8 cellular contexts compared by ENCODE assay signal in the genomic region with DNA sequence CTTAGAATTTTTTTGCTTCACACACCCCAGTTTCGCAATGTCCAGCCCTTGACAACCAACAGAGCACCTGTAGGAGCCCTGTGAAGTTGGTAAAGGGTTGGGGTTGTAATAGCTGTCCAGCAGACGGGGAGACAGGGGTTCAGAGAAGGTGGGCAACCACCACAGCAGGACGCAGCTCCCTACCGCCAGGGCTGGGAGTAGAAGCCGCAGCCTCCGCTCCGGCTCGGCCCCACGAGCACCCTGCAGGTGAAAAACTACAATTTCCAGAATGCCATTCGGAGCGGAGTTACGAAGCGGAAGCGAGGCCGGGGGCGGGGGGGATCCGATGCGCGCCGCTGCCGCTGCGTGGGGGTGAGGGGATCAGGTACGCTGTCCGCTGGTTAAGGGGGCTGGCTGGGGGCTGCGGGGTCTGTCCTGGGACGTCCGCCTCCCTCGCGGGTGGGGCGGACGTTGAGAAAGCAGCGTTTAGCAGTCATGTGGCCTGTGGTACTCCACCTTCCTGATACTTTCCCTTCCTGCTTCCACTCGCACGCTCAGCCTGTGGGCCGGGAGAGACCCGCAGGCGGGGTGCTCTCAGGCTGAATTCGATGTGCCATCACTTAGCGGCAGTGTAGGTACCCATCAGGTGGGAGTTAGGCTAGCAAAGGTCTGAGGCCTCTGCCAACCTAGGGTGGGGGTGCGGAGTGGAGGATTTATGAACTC. TPM values are rescaled to one million over a fixed set of nuclear protein-coding genes. Genes with fewer than 3 reads are reported as not detected.
A peak's percentile ranks its signal among the peaks of the same experiment; 100 is the strongest.
DNase-seq lines count a peak whose midpoint lies in the region; ATAC-seq, FAIRE-seq and TF ChIP-seq lines count a peak whose summit lies in the region.

A gene with protein sequence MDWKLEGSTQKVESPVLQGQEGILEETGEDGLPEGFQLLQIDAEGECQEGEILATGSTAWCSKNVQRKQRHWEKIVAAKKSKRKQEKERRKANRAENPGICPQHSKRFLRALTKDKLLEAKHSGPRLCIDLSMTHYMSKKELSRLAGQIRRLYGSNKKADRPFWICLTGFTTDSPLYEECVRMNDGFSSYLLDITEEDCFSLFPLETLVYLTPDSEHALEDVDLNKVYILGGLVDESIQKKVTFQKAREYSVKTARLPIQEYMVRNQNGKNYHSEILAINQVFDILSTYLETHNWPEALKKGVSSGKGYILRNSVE (plus strand): TSS at position 317 of the 702 bp plus-strand sequence. CDS start 8,127 bp downstream, outside the sequence.

- no peaks in the 10 kb centered on the region for H3K4me1 ChIP-seq in foreskin keratinocyte
- H3K4me1 ChIP-seq in stomach: peaks cover 14 to 32% (median 26%) of the 10 kb centered on the region in 4 donors

- POLR2A ChIA-PET in RWPE1 (lab: Yijun Ruan, JAX; ENCODE audit: low non-redundant PET): no interaction called here

- TF ChIP-seq EP300 in stomach (IDR thresholded peaks at IDR 0.05): no peak

- CTCF ChIA-PET in RWPE1 (lab: Yijun Ruan, JAX): no interaction called here

- H3K27me3 ChIP-seq in foreskin keratinocyte: no peaks in the 10 kb centered on the region
- no peaks in the 10 kb centered on the region for H3K27me3 ChIP-seq in stomach

- TF ChIP-seq POLR2A in stomach (IDR thresholded peaks at IDR 0.05): no peak

- DNase-seq in D721Med (ENCODE audit: insufficient read length, low spot score) (peak; percentile 92), RWPE1 (ENCODE audit: low spot score) (peak; percentile 81), activated gamma-delta T cell (lab: John Stamatoyannopoulos, UW) (peak; percentile 48), foreskin keratinocyte (peak; percentile 33 to 55), neural crest cell (ENCODE audit: low read depth, low spot score) (peak; percentile 64), stomach (peak; percentile 62)

- no peak for FAIRE-seq in D721Med (lab: Jason Lieb, UNC)

- TF ChIP-seq CTCF in D721Med (IDR thresholded peaks at IDR 0.05; ENCODE audit: insufficient read depth, missing control alignments): no peak
- no peak for TF ChIP-seq CTCF in RWPE1 (conservative IDR thresholded peaks at IDR 0.05; ENCODE audit: low read depth)
- no peak for TF ChIP-seq CTCF in foreskin keratinocyte (conservative IDR thresholded peaks at IDR 0.05)
- TF ChIP-seq CTCF in neural crest cell (conservative IDR thresholded peaks at IDR 0.05): peak; percentile 31
- TF ChIP-seq CTCF in stomach (IDR thresholded peaks at IDR 0.05): no peak

- peak within 1 kb of the TSS; percentile 84 to 98 (median 97) for H3K4me3 Mint-ChIP-seq in IgD-negative memory B cell
- peak within 1 kb of the TSS; percentile 95 for H3K4me3 Mint-ChIP-seq in neural crest cell

- H3K27ac ChIP-seq in RWPE1 (peak within 1 kb of the TSS; percentile 75), foreskin keratinocyte (peak within 1 kb of the TSS; percentile 64), stomach (peak within 1 kb of the TSS; percentile 82 to 92 (median 88))

- no peaks in the 10 kb centered on the region for H3K36me3 ChIP-seq in stomach

- no peaks in the 10 kb centered on the region for H3K27me3 Mint-ChIP-seq in IgD-negative memory B cell
- H3K27me3 Mint-ChIP-seq in neural crest cell (ENCODE audit: low read depth): no peaks in the 10 kb centered on the region

- H3K9me3 Mint-ChIP-seq in IgD-negative memory B cell (no peaks in the 10 kb centered on the region), neural crest cell (peaks cover 2% of the 10 kb centered on the region)

- H3K27ac Mint-ChIP-seq in IgD-negative memory B cell: peak within 1 kb of the TSS; percentile 52 to 92 (median 90)
- H3K27ac Mint-ChIP-seq in neural crest cell (ENCODE audit: unreplicated experiment): peak within 1 kb of the TSS; percentile 93

- intact Hi-C loops in stomach (cut with DNase I; ENCODE audit: low total_unique reads): no loop called here

- H3K4me1 Mint-ChIP-seq in IgD-negative memory B cell: peaks cover 13 to 19% (median 17%) of the 10 kb centered on the region in 3 donors
- H3K4me1 Mint-ChIP-seq in neural crest cell: peaks cover 10% of the 10 kb centered on the region

- peaks cover 2% of the 10 kb centered on the region for H3K36me3 Mint-ChIP-seq in IgD-negative memory B cell
- H3K36me3 Mint-ChIP-seq in neural crest cell (ENCODE audit: low read depth): no peaks in the 10 kb centered on the region

- 2 to 4% (median 3%) methylated on average over 30 to 40 of the region's 40 CpGs for WGBS in stomach, 5 donors

- no peaks in the 10 kb centered on the region for H3K9me3 ChIP-seq in stomach

- ATAC-seq in GM21423 (IDR thresholded peaks at IDR 0.05; ENCODE audit: unreplicated experiment): peak; percentile 89
- ATAC-seq in foreskin keratinocyte: peak; percentile 90

- H3K4me3 ChIP-seq in stomach: peak within 1 kb of the TSS; percentile 61 to 71 (median 66)

RNA-seq across cellular contexts. Expression of the gene that starts here (rescaled TPM):
- 20.0 TPM for polyA plus RNA-seq in IgD-negative memory B cell
- 3.8 and 4.3 TPM in 2 replicates for total RNA-seq in foreskin keratinocyte
- 3.6 and 4.5 TPM in 2 replicates for polyA plus RNA-seq in foreskin keratinocyte
- total RNA-seq in neural crest cell: 9.5 and 9.8 TPM in 2 replicates
- 10 to 100 TPM in 1 of 5 donors, 1 to 10 TPM in 4; 2.7 to 10.5 (median 5.1) TPM for total RNA-seq in stomach
- polyA plus RNA-seq in stomach: 1 to 10 TPM; 4.1 to 9.8 (median 5.2) TPM

Comparison
In these comparisons a context has a peak if more than half of its experiments do, and no peak if none do; other contexts are left out.
1. Peak in every context shown above with its lines: DNase-seq, ATAC-seq, H3K4me3 ChIP-seq and H3K27ac ChIP-seq.